In the genomic region with DNA sequence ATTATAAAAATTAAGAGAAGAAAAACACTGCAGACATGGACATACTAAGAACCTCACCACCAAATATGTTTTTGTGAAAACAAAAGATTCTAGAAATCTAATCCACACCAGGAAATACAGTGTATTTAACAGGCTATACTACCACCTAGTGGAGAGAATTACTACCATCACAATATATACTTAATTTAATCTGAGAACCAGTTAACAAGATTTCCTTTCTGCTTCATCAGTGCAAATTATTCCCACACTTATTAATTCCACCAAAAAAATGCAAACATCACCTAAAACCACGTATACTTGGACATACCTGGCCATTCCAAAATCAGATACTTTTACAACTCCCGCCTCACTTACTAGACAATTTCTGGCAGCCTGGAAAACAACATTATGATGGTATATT, we compare ENCODE assay signal across 2 cellular contexts.
TF ChIP-seq lines count a peak whose summit lies in the region.

No MANE protein-coding gene starts in this region.

TF ChIP-seq in endothelial cell of umbilical vein, 7 proteins besides CTCF, POLR2A, EP300 and RAD21 (continued from another document):
- TF ChIP-seq, protein P1, sequence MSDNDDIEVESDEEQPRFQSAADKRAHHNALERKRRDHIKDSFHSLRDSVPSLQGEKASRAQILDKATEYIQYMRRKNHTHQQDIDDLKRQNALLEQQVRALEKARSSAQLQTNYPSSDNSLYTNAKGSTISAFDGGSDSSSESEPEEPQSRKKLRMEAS (IDR thresholded peaks at IDR 0.05; ENCODE audit: insufficient read depth, insufficient read length) = no peak
- TF ChIP-seq POLR2AphosphoS5 (IDR thresholded peaks at IDR 0.05; ENCODE audit: insufficient read depth, low read depth, low read length) = no peak
- TF ChIP-seq GATA2 (IDR thresholded peaks at IDR 0.05; ENCODE audit: insufficient read depth, insufficient read length, low read depth, low read length) = no peak
- TF ChIP-seq JUN (IDR thresholded peaks at IDR 0.05; ENCODE audit: borderline replicate concordance, insufficient read depth, insufficient read length, low read depth) = no peak
- TF ChIP-seq MYC (IDR thresholded peaks at IDR 0.05; ENCODE audit: low read depth, low read length) = no peak

TF ChIP-seq in neural cell, 6 proteins besides CTCF, POLR2A, EP300 and RAD21:
- TF ChIP-seq, protein P2, sequence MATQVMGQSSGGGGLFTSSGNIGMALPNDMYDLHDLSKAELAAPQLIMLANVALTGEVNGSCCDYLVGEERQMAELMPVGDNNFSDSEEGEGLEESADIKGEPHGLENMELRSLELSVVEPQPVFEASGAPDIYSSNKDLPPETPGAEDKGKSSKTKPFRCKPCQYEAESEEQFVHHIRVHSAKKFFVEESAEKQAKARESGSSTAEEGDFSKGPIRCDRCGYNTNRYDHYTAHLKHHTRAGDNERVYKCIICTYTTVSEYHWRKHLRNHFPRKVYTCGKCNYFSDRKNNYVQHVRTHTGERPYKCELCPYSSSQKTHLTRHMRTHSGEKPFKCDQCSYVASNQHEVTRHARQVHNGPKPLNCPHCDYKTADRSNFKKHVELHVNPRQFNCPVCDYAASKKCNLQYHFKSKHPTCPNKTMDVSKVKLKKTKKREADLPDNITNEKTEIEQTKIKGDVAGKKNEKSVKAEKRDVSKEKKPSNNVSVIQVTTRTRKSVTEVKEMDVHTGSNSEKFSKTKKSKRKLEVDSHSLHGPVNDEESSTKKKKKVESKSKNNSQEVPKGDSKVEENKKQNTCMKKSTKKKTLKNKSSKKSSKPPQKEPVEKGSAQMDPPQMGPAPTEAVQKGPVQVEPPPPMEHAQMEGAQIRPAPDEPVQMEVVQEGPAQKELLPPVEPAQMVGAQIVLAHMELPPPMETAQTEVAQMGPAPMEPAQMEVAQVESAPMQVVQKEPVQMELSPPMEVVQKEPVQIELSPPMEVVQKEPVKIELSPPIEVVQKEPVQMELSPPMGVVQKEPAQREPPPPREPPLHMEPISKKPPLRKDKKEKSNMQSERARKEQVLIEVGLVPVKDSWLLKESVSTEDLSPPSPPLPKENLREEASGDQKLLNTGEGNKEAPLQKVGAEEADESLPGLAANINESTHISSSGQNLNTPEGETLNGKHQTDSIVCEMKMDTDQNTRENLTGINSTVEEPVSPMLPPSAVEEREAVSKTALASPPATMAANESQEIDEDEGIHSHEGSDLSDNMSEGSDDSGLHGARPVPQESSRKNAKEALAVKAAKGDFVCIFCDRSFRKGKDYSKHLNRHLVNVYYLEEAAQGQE (IDR thresholded peaks at IDR 0.05; ENCODE audit: borderline replicate concordance) = no peak
- no peak for TF ChIP-seq EZH2 (IDR thresholded peaks at IDR 0.05; ENCODE audit: borderline replicate concordance, insufficient read depth, low read length, poor library complexity, severe bottlenecking)
- peak; percentile 62 for TF ChIP-seq SMC3 (conservative IDR thresholded peaks at IDR 0.05; ENCODE audit: poor library complexity)
- TF ChIP-seq MXI1 (conservative IDR thresholded peaks at IDR 0.05; ENCODE audit: poor library complexity, severe bottlenecking) = no peak
- no peak for TF ChIP-seq POLR2AphosphoS5 (IDR thresholded peaks at IDR 0.05)
